ENCODE assay signal across 26 cellular contexts in the genomic region with DNA sequence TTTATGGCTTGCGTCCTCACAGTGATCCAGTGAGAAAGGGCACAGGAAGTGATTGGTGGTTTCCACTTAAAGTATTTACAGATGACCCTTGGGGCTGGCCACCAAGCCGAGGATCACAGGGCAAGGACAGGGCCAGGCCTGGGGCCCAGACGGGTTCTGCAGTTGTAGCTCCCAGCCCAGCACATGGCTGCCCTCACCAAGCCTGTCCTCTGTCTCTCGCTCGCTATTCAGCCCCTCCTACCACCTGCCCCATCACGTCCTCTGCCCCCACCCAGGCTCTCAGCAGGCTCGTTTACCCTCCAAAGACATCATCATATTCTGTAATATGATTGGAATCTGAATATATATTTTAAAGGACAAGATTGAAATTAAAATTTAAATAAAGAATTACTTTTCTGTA.
"Had no signal": no experiment of that assay in that cellular context is flagged by ENCODE, and none has a peak within 500 bp of the region (broad histone marks: within the 10 kb centered on the region; RNA-seq: fewer than 3 reads in every experiment).

No MANE protein-coding gene starts in this region.

- H3K9me3 Mint-ChIP-seq: natural killer cell; nephron; stimulated activated effector memory CD8-positive, alpha-beta T cell treated with anti-CD3 and anti-CD28 coated beads, Interleukin-12 subunit alpha, Interleukin-12 subunit beta, amount 100 ng/mL, for 72 hours; stimulated activated naive B cell treated with anti-CD40 and anti-IgM and Interleukin-4, amounts not matched to agents 10 μg/mL and 1 μg/mL and 100 μg/mL, for 72 hours; stimulated activated naive CD8-positive, alpha-beta T cell treated with anti-CD3 and anti-CD28 coated beads, Interleukin-15, Interleukin-2, amounts not matched to agents 100 ng/mL and 50 ng/mL, for 24 hours had no signal

- H3K36me3 ChIP-seq: pancreas, stomach, thoracic aorta, thyroid gland, tibial nerve, upper lobe of right lung, uterus had no signal

- H3K27me3 ChIP-seq: pancreas, stomach, thyroid gland, tibial nerve, upper lobe of right lung, uterus had no signal

- H3K4me1 Mint-ChIP-seq: natural killer cell; stimulated activated effector memory CD8-positive, alpha-beta T cell treated with anti-CD3 and anti-CD28 coated beads, Interleukin-12 subunit alpha, Interleukin-12 subunit beta, amount 100 ng/mL, for 72 hours; stimulated activated naive B cell treated with anti-CD40 and anti-IgM and Interleukin-4, amounts not matched to agents 10 μg/mL and 1 μg/mL and 100 μg/mL, for 72 hours had no signal

- H3K27ac Mint-ChIP-seq: natural killer cell; progenitor cell of endocrine pancreas; stimulated activated effector memory CD8-positive, alpha-beta T cell treated with anti-CD3 and anti-CD28 coated beads, Interleukin-12 subunit alpha, Interleukin-12 subunit beta, amount 100 ng/mL, for 72 hours; stimulated activated naive B cell treated with anti-CD40 and anti-IgM and Interleukin-4, amounts not matched to agents 10 μg/mL and 1 μg/mL and 100 μg/mL, for 72 hours; stimulated activated naive CD8-positive, alpha-beta T cell treated with anti-CD3 and anti-CD28 coated beads, Interleukin-15, Interleukin-2, amounts not matched to agents 100 ng/mL and 50 ng/mL, for 24 hours had no signal

- H3K4me1 ChIP-seq: pancreas, psoas muscle, stomach, thyroid gland, upper lobe of right lung, uterus had no signal

- H3K36me3 Mint-ChIP-seq: natural killer cell; stimulated activated effector memory CD8-positive, alpha-beta T cell treated with anti-CD3 and anti-CD28 coated beads, Interleukin-12 subunit alpha, Interleukin-12 subunit beta, amount 100 ng/mL, for 72 hours; stimulated activated naive B cell treated with anti-CD40 and anti-IgM and Interleukin-4, amounts not matched to agents 10 μg/mL and 1 μg/mL and 100 μg/mL, for 72 hours had no signal

- H3K27me3 Mint-ChIP-seq: naive thymus-derived CD4-positive, alpha-beta T cell; stimulated activated naive CD8-positive, alpha-beta T cell treated with anti-CD3 and anti-CD28 coated beads, Interleukin-15, Interleukin-2, amounts not matched to agents 100 ng/mL and 50 ng/mL, for 24 hours had no signal

- ATAC-seq: naive thymus-derived CD4-positive, alpha-beta T cell; natural killer cell; pancreas; right cardiac atrium; sciatic nerve; stimulated activated effector memory CD8-positive, alpha-beta T cell treated with anti-CD3 and anti-CD28 coated beads, Interleukin-12 subunit alpha, Interleukin-12 subunit beta, amount 100 ng/mL, for 72 hours; stimulated activated naive B cell treated with anti-CD40 and anti-IgM and Interleukin-4, amounts not matched to agents 10 μg/mL and 1 μg/mL and 100 μg/mL, for 72 hours; upper lobe of right lung had no signal

- H3K4me2 ChIP-seq: smooth muscle cell had no signal

- FAIRE-seq: pancreas had no signal

- DNase-seq: naive thymus-derived CD4-positive, alpha-beta T cell; natural killer cell; occipital lobe; right cardiac atrium; stimulated activated CD4-positive, alpha-beta T cell treated with anti-CD3 and anti-CD28 coated beads, Interleukin-15, amount 100 ng/mL, for 24 hours; stimulated activated CD4-positive, alpha-beta T cell treated with anti-CD3 and anti-CD28 coated beads, Interleukin-2, amount 100 ng/mL, for 24 hours; stimulated activated CD4-positive, alpha-beta T cell treated with anti-CD3 and anti-CD28 coated beads, Interleukin-2, amount 100 ng/mL, for 48 hours; stimulated activated CD4-positive, alpha-beta T cell treated with anti-CD3 and anti-CD28 coated beads, Interleukin-4, amount 100 ng/mL, for 24 hours; stimulated activated naive B cell treated with anti-CD40 and anti-IgM and Interleukin-4, amounts not matched to agents 10 μg/mL and 1 μg/mL and 100 μg/mL, for 72 hours; stimulated activated naive CD4-positive, alpha-beta T cell treated with Interleukin-2 at 50 U/mL for 16 hours; stomach; thyroid gland; trophoblast cell; upper lobe of right lung; uterus had no signal

- H3K4me3 ChIP-seq: pancreas, psoas muscle, skin epidermis, smooth muscle cell, stomach, thoracic aorta, thyroid gland, tibial nerve, upper lobe of right lung, uterus had no signal

- H3K27ac ChIP-seq: pancreas, psoas muscle, skin epidermis, stomach, thoracic aorta, thyroid gland, upper lobe of right lung, uterus had no signal

- H3K4me3 Mint-ChIP-seq: naive thymus-derived CD4-positive, alpha-beta T cell; natural killer cell; nephron; stimulated activated effector memory CD8-positive, alpha-beta T cell treated with anti-CD3 and anti-CD28 coated beads, Interleukin-12 subunit alpha, Interleukin-12 subunit beta, amount 100 ng/mL, for 72 hours; stimulated activated naive B cell treated with anti-CD40 and anti-IgM and Interleukin-4, amounts not matched to agents 10 μg/mL and 1 μg/mL and 100 μg/mL, for 72 hours; stimulated activated naive CD8-positive, alpha-beta T cell treated with anti-CD3 and anti-CD28 coated beads, Interleukin-15, Interleukin-2, amounts not matched to agents 100 ng/mL and 50 ng/mL, for 24 hours had no signal

- H3K9me3 ChIP-seq: pancreas, psoas muscle, stomach, thoracic aorta, thyroid gland, tibial nerve, upper lobe of right lung, uterus had no signal
